Comparison of ENCODE assay signal across 7 cellular contexts in genomic region chr5:2621631-2622030, GRCh38.
"Had no signal": no experiment of that assay in that cellular context is flagged by ENCODE, and none has a peak within 500 bp of the region (broad histone marks: within the 10 kb centered on the region; RNA-seq: fewer than 3 reads in every experiment).

No MANE protein-coding gene starts in this region.

- H3K27ac Mint-ChIP-seq: IgD-negative memory B cell had no signal

- H3K4me3 ChIP-seq: K562 had no signal

- H3K27ac ChIP-seq: HL-60 had no signal

- H3K9me3 Mint-ChIP-seq: IgD-negative memory B cell had no signal

- H3K27me3 Mint-ChIP-seq: IgD-negative memory B cell had no signal

- ATAC-seq: HepG2, K562 had no signal

- DNase-seq: IMR-90, KBM-7, KG1 had no signal

- H3K36me3 Mint-ChIP-seq: IgD-negative memory B cell had no signal

- H3K4me3 Mint-ChIP-seq: IgD-negative memory B cell had no signal
